ENCODE assay signal across 20 cellular contexts in the genomic region with DNA sequence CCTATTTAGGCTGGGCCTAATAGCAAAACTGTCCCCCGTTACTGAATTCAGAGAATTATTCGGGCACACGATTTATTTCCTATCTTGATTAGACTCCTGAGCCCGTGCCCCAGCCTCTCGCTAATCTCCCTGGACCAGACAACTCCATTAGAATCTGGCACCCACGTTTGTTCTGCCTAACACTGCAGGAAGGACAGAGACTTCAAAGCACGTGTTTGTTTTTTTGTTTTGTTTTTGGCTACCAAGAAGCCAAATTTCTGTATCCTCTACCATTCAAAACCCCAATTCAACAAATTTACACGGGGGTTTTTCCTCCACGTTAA. TPM values are rescaled to one million over a fixed set of nuclear protein-coding genes. Genes with fewer than 3 reads are reported as not detected.
DNase-seq lines count a peak whose midpoint lies in the region; ATAC-seq and TF ChIP-seq lines count a peak whose summit lies in the region.
"Had no signal": no experiment of that assay in that cellular context is flagged by ENCODE, and none has a peak within 500 bp of the region (broad histone marks: within the 10 kb centered on the region; RNA-seq: fewer than 3 reads in every experiment).

No MANE protein-coding gene starts in this region.

- H3K4me1 ChIP-seq in OCI-LY7 (ENCODE audit: insufficient read depth, low read length, poor library complexity, severe bottlenecking) (peaks cover 17% of the 10 kb centered on the region), endodermal cell (ENCODE audit: control insufficient read depth, insufficient read depth, low read length) (peaks cover 2% of the 10 kb centered on the region), tibial artery (peaks cover 0 to 6% (median 0%) of the 10 kb centered on the region in 4 donors)
- H3K4me1 ChIP-seq: Caco-2 had no signal

- peaks cover 7% of the 10 kb centered on the region for H3K9me3 Mint-ChIP-seq in T-helper 2 cell treated with Interferon-gamma antibody and Interleukin-4, amounts not matched to agents 5 μg/mL and 100 μg/mL, for 36 hours
- H3K9me3 Mint-ChIP-seq in endodermal cell (peaks cover 11% of the 10 kb centered on the region), progenitor cell of endocrine pancreas (ENCODE audit: low read depth) (peaks cover 6% of the 10 kb centered on the region)

- no peak for ATAC-seq in GM18519 (IDR thresholded peaks at IDR 0.05; ENCODE audit: low FRiP score, unreplicated experiment)

- no peak overlapping the region for H3K4me3 ChIP-seq in OCI-LY7 (ENCODE audit: low read depth, low read length, poor library complexity, severe bottlenecking)
- peak overlapping the region; percentile 84 for H3K4me3 ChIP-seq in endodermal cell (ENCODE audit: low read length)
- H3K4me3 ChIP-seq in tibial artery: no peak overlapping the region
- H3K4me3 ChIP-seq: coronary artery, lung had no signal

- peaks cover 28% of the 10 kb centered on the region for H3K4me1 Mint-ChIP-seq in T-helper 2 cell treated with Interferon-gamma antibody and Interleukin-4, amounts not matched to agents 5 μg/mL and 100 μg/mL, for 36 hours (ENCODE audit: low read depth)
- H3K4me1 Mint-ChIP-seq in endodermal cell: peaks cover 29% of the 10 kb centered on the region
- H3K4me1 Mint-ChIP-seq in progenitor cell of endocrine pancreas (ENCODE audit: low read depth): peaks cover 28% of the 10 kb centered on the region

- H3K36me3 ChIP-seq in OCI-LY7 (ENCODE audit: insufficient read depth, low read length) (no peaks in the 10 kb centered on the region), endodermal cell (ENCODE audit: control insufficient read depth, insufficient read depth, low read length) (no peaks in the 10 kb centered on the region), tibial artery (no peaks in the 10 kb centered on the region)

- POLR2A ChIA-PET in OCI-LY7 (lab: Charles Lee): interaction anchor here (0.6 kb wide), 2 partner anchors 27 to 28 kb away, joined by 6 read pairs; no protein-coding TSS in a partner anchor

- TF ChIP-seq CTCF in OCI-LY7 (conservative IDR thresholded peaks at IDR 0.05; ENCODE audit: low read length) (no peak), endodermal cell (conservative IDR thresholded peaks at IDR 0.05) (no peak), progenitor cell of endocrine pancreas (IDR thresholded peaks at IDR 0.05; ENCODE audit: unreplicated experiment) (no peak), tibial artery (IDR thresholded peaks at IDR 0.05) (no peak)

- H3K79me2 ChIP-seq in OCI-LY7 (ENCODE audit: insufficient read depth, low read depth, low read length): 0 out of 2 replicates have a peak, but pooled peaks cover 9% of the 10 kb centered on the region

- peaks cover 5% of the 10 kb centered on the region for H3K36me3 Mint-ChIP-seq in T-helper 2 cell treated with Interferon-gamma antibody and Interleukin-4, amounts not matched to agents 5 μg/mL and 100 μg/mL, for 36 hours (ENCODE audit: low read depth)
- H3K36me3 Mint-ChIP-seq in endodermal cell (ENCODE audit: low read depth) (peaks cover 7% of the 10 kb centered on the region), progenitor cell of endocrine pancreas (ENCODE audit: insufficient read depth) (peaks cover 1% of the 10 kb centered on the region)

- H3K27me3 ChIP-seq in endodermal cell (ENCODE audit: control insufficient read depth, insufficient read depth, low read length, poor library complexity, severe bottlenecking): peaks cover 28% of the 10 kb centered on the region
- no peaks in the 10 kb centered on the region for H3K27me3 ChIP-seq in tibial artery

- H3K27me3 Mint-ChIP-seq in T-helper 2 cell treated with Interferon-gamma antibody and Interleukin-4, amounts not matched to agents 5 μg/mL and 100 μg/mL, for 36 hours (ENCODE audit: low read depth): peaks cover 21% of the 10 kb centered on the region
- H3K27me3 Mint-ChIP-seq in endodermal cell (ENCODE audit: insufficient read depth) (peaks cover 30% of the 10 kb centered on the region), progenitor cell of endocrine pancreas (peaks cover 38% of the 10 kb centered on the region)

- no TSS peak for BruUV-seq in OCI-LY7 (replicated peaks; lab: Mats Ljungman, UMichigan)

- DNase-seq in T-helper 2 cell treated with Interferon-gamma antibody and Interleukin-4, amounts not matched to agents 5 μg/mL and 100 μg/mL, for 36 hours (ENCODE audit: low spot score): no peak
- DNase-seq in T-helper 2 cell (no peak), OCI-LY7 (ENCODE audit: low spot score) (no peak), endodermal cell (peak; percentile 70), progenitor cell of endocrine pancreas (ENCODE audit: low spot score, unreplicated experiment) (no peak), NCI-H2227 (lab: John Stamatoyannopoulos, UW; ENCODE audit: unreplicated experiment) (no peak), tibial artery (no peak)
- DNase-seq: activated CD4-positive, alpha-beta T cell treated with anti-CD3 and anti-CD28 coated beads, Interleukin-2, amount 50 U/mL, for 48 hours; activated naive CD4-positive, alpha-beta T cell treated with anti-CD3 and anti-CD28 coated beads, Interleukin-2, amount 50 U/mL, for 16 hours; activated T-cell treated with anti-CD3 and anti-CD28 coated beads, Interleukin-2, amount 50 U/mL, for 1 hour; Caco-2; HCEC 1CT; KG1; kidney; NCI-H510A had no signal

- intact Hi-C loops in OCI-LY7 (cut with micrococcal nuclease; ENCODE audit: unreplicated experiment) (no loop called here), tibial artery (cut with DNase I; ENCODE audit: low total_unique reads) (no loop called here)

- H2AFZ ChIP-seq in OCI-LY7 (ENCODE audit: low read length): peak overlapping the region; percentile 46; the same call in 1 of the 2 replicates

- H4K20me1 ChIP-seq in OCI-LY7 (ENCODE audit: insufficient read depth, low read length): no peaks in the 10 kb centered on the region

- H3K9me3 ChIP-seq in OCI-LY7 (ENCODE audit: low read length): peaks cover 9% of the 10 kb centered on the region
- H3K9me3 ChIP-seq in endodermal cell (ENCODE audit: control insufficient read depth, low read length): peaks cover 13% of the 10 kb centered on the region
- no peaks in the 10 kb centered on the region for H3K9me3 ChIP-seq in tibial artery

- CTCF ChIA-PET in OCI-LY7 (lab: Charles Lee; ENCODE audit: unreplicated experiment): no interaction called here

- H3K4me3 Mint-ChIP-seq in T-helper 2 cell treated with Interferon-gamma antibody and Interleukin-4, amounts not matched to agents 5 μg/mL and 100 μg/mL, for 36 hours: peak overlapping the region; percentile 89
- peak overlapping the region; percentile 23 for H3K4me3 Mint-ChIP-seq in endodermal cell
- H3K4me3 Mint-ChIP-seq in progenitor cell of endocrine pancreas (ENCODE audit: low read depth): no peak overlapping the region

- no peak overlapping the region for H3K9ac ChIP-seq in endodermal cell (ENCODE audit: extremely low read depth, low read length, poor library complexity, severe bottlenecking)

- H3K4me2 ChIP-seq in OCI-LY7 (ENCODE audit: low read length): peak overlapping the region; percentile 71

- WGBS in endodermal cell (ENCODE audit: insufficient coverage in 1 of 2, insufficient read length in 1 of 2), 2 experiments: 16 to 23% methylated on average over 5 to 9 of the region's 9 CpGs

- no peak overlapping the region for H3K27ac Mint-ChIP-seq in T-helper 2 cell treated with Interferon-gamma antibody and Interleukin-4, amounts not matched to agents 5 μg/mL and 100 μg/mL, for 36 hours
- H3K27ac Mint-ChIP-seq in endodermal cell: no peak overlapping the region
- H3K27ac Mint-ChIP-seq in progenitor cell of endocrine pancreas: peak overlapping the region; percentile 25
- H3K27ac Mint-ChIP-seq: B cell had no signal

- no peaks in the 10 kb centered on the region for H3K9me2 ChIP-seq in OCI-LY7 (ENCODE audit: insufficient read depth, low read length)

- no peak overlapping the region for H3K27ac ChIP-seq in OCI-LY7 (ENCODE audit: low read depth, low read length, poor library complexity, severe bottlenecking)
- no peak overlapping the region for H3K27ac ChIP-seq in endodermal cell (ENCODE audit: low read depth, low read length)
- H3K27ac ChIP-seq in tibial artery: no peak overlapping the region
- H3K27ac ChIP-seq: 22Rv1, coronary artery had no signal

RNA-seq across cellular contexts. Expression of gene USP44, which starts 4.8 kb away (rescaled TPM):
- total RNA-seq in OCI-LY7 (2014; rRNA removed; shearing (Covaris generic)): 4.0 and 8.6 TPM in 2 replicates
- total RNA-seq in OCI-LY7 (2022) (3.4 and 4.2 TPM in 2 replicates), endodermal cell (10 to 100 TPM; 17.5 to 30.8 TPM), progenitor cell of endocrine pancreas (11.6 and 13.3 TPM in 2 replicates)
- polyA plus RNA-seq in endodermal cell (2013, experiment 1 of 2): 16.9 TPM
- 12.0 TPM for polyA plus RNA-seq in endodermal cell (2013, experiment 2 of 2)
